In the genomic region with DNA sequence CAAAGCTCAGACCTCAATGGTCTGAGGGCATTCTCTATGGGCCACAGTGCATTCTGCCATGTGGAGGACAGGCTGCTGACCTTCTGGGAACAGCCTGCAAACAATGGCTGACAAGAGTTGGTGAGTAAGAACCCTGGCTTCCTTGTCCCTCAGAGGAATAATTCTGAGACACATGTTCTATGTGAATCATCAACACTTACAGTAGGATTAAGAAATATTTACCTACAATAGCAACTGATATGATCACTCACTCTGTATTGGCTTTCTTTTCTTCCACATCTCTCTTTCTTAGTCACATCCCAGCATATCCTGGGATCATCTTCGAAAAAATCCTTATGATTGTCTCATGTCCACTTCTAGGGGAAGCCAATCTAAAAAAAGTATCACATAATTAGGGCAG, we compare ENCODE assay signal across 22 cellular contexts.
"Had no signal": no experiment of that assay in that cellular context is flagged by ENCODE, and none has a peak within 500 bp of the region (broad histone marks: within the 10 kb centered on the region; RNA-seq: fewer than 3 reads in every experiment).

No MANE protein-coding gene starts in this region.

- H3K9me3 Mint-ChIP-seq: activated CD4-positive, alpha-beta T cell treated with anti-CD3 and anti-CD28 coated beads, Interleukin-2, amount 10 ng/mL, durations not matched to agents 24 days and 14 days; activated CD8-positive, alpha-beta T cell treated with anti-CD3 and anti-CD28 coated beads for 36 hours; activated naive CD4-positive, alpha-beta T cell treated with anti-CD3 and anti-CD28 coated beads, Interleukin-2, amount 10 ng/mL, durations not matched to agents 7 days and 5 days; dendritic cell treated with granulocyte-macrophage colony-stimulating factor and Interleukin-4, amounts not matched to agents 40 ng/mL and 50 ng/mL, for 4 days; stimulated activated naive B cell treated with anti-CD40 and anti-IgM and Interleukin-4, amounts not matched to agents 10 μg/mL and 1 μg/mL and 100 μg/mL, for 72 hours; type B pancreatic cell had no signal

- H3K27ac Mint-ChIP-seq: activated CD4-positive, alpha-beta T cell treated with anti-CD3 and anti-CD28 coated beads, Interleukin-2, amount 10 ng/mL, durations not matched to agents 24 days and 14 days; activated CD8-positive, alpha-beta memory T cell treated with anti-CD3 and anti-CD28 coated beads, Interleukin-2, amount 10 ng/mL, durations not matched to agents 7 days and 5 days; activated CD8-positive, alpha-beta T cell treated with anti-CD3 and anti-CD28 coated beads for 36 hours; activated naive CD4-positive, alpha-beta T cell treated with anti-CD3 and anti-CD28 coated beads, Interleukin-2, amount 10 ng/mL, durations not matched to agents 7 days and 5 days; dendritic cell treated with granulocyte-macrophage colony-stimulating factor and Interleukin-4, amounts not matched to agents 40 ng/mL and 50 ng/mL, for 4 days; stimulated activated naive B cell treated with anti-CD40 and anti-IgM and Interleukin-4, amounts not matched to agents 10 μg/mL and 1 μg/mL and 100 μg/mL, for 72 hours; T-helper 17 cell; type B pancreatic cell had no signal

- ATAC-seq: activated CD8-positive, alpha-beta memory T cell treated with anti-CD3 and anti-CD28 coated beads, Interleukin-2, amount 10 ng/mL, durations not matched to agents 7 days and 5 days; activated CD8-positive, alpha-beta T cell treated with anti-CD3 and anti-CD28 coated beads for 36 hours; gastrocnemius medialis; left cardiac atrium; mucosa of descending colon; sciatic nerve; stimulated activated naive B cell treated with anti-CD40 and anti-IgM and Interleukin-4, amounts not matched to agents 10 μg/mL and 1 μg/mL and 100 μg/mL, for 72 hours; T-helper 17 cell had no signal

- H3K36me3 Mint-ChIP-seq: activated CD8-positive, alpha-beta memory T cell treated with anti-CD3 and anti-CD28 coated beads, Interleukin-2, amount 10 ng/mL, durations not matched to agents 7 days and 5 days; activated naive CD4-positive, alpha-beta T cell treated with anti-CD3 and anti-CD28 coated beads, Interleukin-2, amount 10 ng/mL, durations not matched to agents 7 days and 5 days; stimulated activated naive B cell treated with anti-CD40 and anti-IgM and Interleukin-4, amounts not matched to agents 10 μg/mL and 1 μg/mL and 100 μg/mL, for 72 hours; type B pancreatic cell had no signal

- DNase-seq: activated CD4-positive, alpha-beta T cell treated with anti-CD3 and anti-CD28 coated beads, Interleukin-2, amount 10 ng/mL, durations not matched to agents 24 days and 14 days; activated CD8-positive, alpha-beta memory T cell treated with anti-CD3 and anti-CD28 coated beads, Interleukin-2, amount 10 ng/mL, durations not matched to agents 7 days and 5 days; activated CD8-positive, alpha-beta T cell treated with anti-CD3 and anti-CD28 coated beads for 36 hours; activated effector memory CD4-positive, alpha-beta T cell treated with anti-CD3 and anti-CD28 coated beads, Interleukin-2, amount 50 U/mL, for 16 hours; activated naive CD4-positive, alpha-beta T cell treated with anti-CD3 and anti-CD28 coated beads, Interleukin-2, amount 10 ng/mL, durations not matched to agents 7 days and 5 days; activated T-cell treated with anti-CD3 and anti-CD28 coated beads for 4 hours; effector CD4-positive, alpha-beta T cell; gastrocnemius medialis; hippocampal formation; left cardiac atrium; mesendoderm; mucosa of descending colon; occipital lobe; stimulated activated CD4-positive, alpha-beta T cell treated with anti-CD3 and anti-CD28 coated beads, Interleukin-2, amount 100 ng/mL, for 48 hours; stimulated activated CD8-positive, alpha-beta memory T cell treated with anti-CD3 and anti-CD28 coated beads, Interleukin-4, amount 100 ng/mL, for 48 hours; stimulated activated naive B cell treated with anti-CD40 and anti-IgM and Interleukin-4, amounts not matched to agents 10 μg/mL and 1 μg/mL and 100 μg/mL, for 72 hours; T-helper 17 cell; testis had no signal

- H3K27ac ChIP-seq: gastrocnemius medialis, testis had no signal

- H3K27me3 ChIP-seq: gastrocnemius medialis, testis had no signal

- H3K9me3 ChIP-seq: gastrocnemius medialis, mucosa of descending colon, testis had no signal

- H3K27me3 Mint-ChIP-seq: activated CD8-positive, alpha-beta T cell treated with anti-CD3 and anti-CD28 coated beads for 36 hours; activated naive CD4-positive, alpha-beta T cell treated with anti-CD3 and anti-CD28 coated beads, Interleukin-2, amount 10 ng/mL, durations not matched to agents 7 days and 5 days; dendritic cell treated with granulocyte-macrophage colony-stimulating factor and Interleukin-4, amounts not matched to agents 40 ng/mL and 50 ng/mL, for 4 days; stimulated activated naive B cell treated with anti-CD40 and anti-IgM and Interleukin-4, amounts not matched to agents 10 μg/mL and 1 μg/mL and 100 μg/mL, for 72 hours; T-helper 17 cell; type B pancreatic cell had no signal

- H3K36me3 ChIP-seq: gastrocnemius medialis had no signal

- H3K4me1 Mint-ChIP-seq: activated CD4-positive, alpha-beta T cell treated with anti-CD3 and anti-CD28 coated beads, Interleukin-2, amount 10 ng/mL, durations not matched to agents 24 days and 14 days; activated CD8-positive, alpha-beta memory T cell treated with anti-CD3 and anti-CD28 coated beads, Interleukin-2, amount 10 ng/mL, durations not matched to agents 7 days and 5 days; activated naive CD4-positive, alpha-beta T cell treated with anti-CD3 and anti-CD28 coated beads, Interleukin-2, amount 10 ng/mL, durations not matched to agents 7 days and 5 days; stimulated activated naive B cell treated with anti-CD40 and anti-IgM and Interleukin-4, amounts not matched to agents 10 μg/mL and 1 μg/mL and 100 μg/mL, for 72 hours; T-helper 17 cell had no signal

- H3K4me3 Mint-ChIP-seq: activated CD4-positive, alpha-beta T cell treated with anti-CD3 and anti-CD28 coated beads, Interleukin-2, amount 10 ng/mL, durations not matched to agents 24 days and 14 days; activated CD8-positive, alpha-beta memory T cell treated with anti-CD3 and anti-CD28 coated beads, Interleukin-2, amount 10 ng/mL, durations not matched to agents 7 days and 5 days; activated CD8-positive, alpha-beta T cell treated with anti-CD3 and anti-CD28 coated beads for 36 hours; activated naive CD4-positive, alpha-beta T cell treated with anti-CD3 and anti-CD28 coated beads, Interleukin-2, amount 10 ng/mL, durations not matched to agents 7 days and 5 days; dendritic cell treated with granulocyte-macrophage colony-stimulating factor and Interleukin-4, amounts not matched to agents 40 ng/mL and 50 ng/mL, for 4 days; stimulated activated naive B cell treated with anti-CD40 and anti-IgM and Interleukin-4, amounts not matched to agents 10 μg/mL and 1 μg/mL and 100 μg/mL, for 72 hours; T-helper 17 cell; type B pancreatic cell had no signal

- H3K4me3 ChIP-seq: gastrocnemius medialis, mucosa of descending colon, smooth muscle cell, testis had no signal

- H3K4me1 ChIP-seq: gastrocnemius medialis, testis had no signal

- H3K4me2 ChIP-seq: smooth muscle cell had no signal
